In genomic region chrX:94051926-94052325, GRCh38 we compare ENCODE assay signal across 18 cellular contexts.
"Had no signal": no experiment of that assay in that cellular context is flagged by ENCODE, and none has a peak within 500 bp of the region (broad histone marks: within the 10 kb centered on the region; RNA-seq: fewer than 3 reads in every experiment).

No MANE protein-coding gene starts in this region.

- H3K27me3 ChIP-seq: heart left ventricle, spleen, tibial artery had no signal

- H3K27ac ChIP-seq: coronary artery, heart left ventricle, spleen, tibial artery had no signal

- H3K4me3 ChIP-seq: coronary artery, heart left ventricle, mucosa of descending colon, spleen, tibial artery had no signal

- DNase-seq: effector CD4-positive, alpha-beta T cell; heart left ventricle; hypothalamus; mammary epithelial cell; mucosa of descending colon; naive thymus-derived CD8-positive, alpha-beta T cell; posterior cingulate gyrus; spleen; stimulated activated CD4-positive, alpha-beta T cell treated with anti-CD3 and anti-CD28 coated beads, Interleukin-15, amount 100 ng/mL, for 24 hours; stimulated activated CD4-positive, alpha-beta T cell treated with anti-CD3 and anti-CD28 coated beads, Interleukin-1b, Interleukin-23, amount 100 ng/mL, for 48 hours; stimulated activated CD4-positive, alpha-beta T cell treated with anti-CD3 and anti-CD28 coated beads, Interleukin-4, amount 100 ng/mL, for 24 hours; tibial artery had no signal

- H3K27me3 Mint-ChIP-seq: naive thymus-derived CD8-positive, alpha-beta T cell; stimulated activated memory B cell treated with anti-CD40 and anti-IgM and Interleukin-4, amounts not matched to agents 10 μg/mL and 1 μg/mL and 100 μg/mL, for 72 hours; stimulated activated naive CD8-positive, alpha-beta T cell treated with anti-CD3 and anti-CD28 coated beads, Interleukin-15, Interleukin-2, amounts not matched to agents 100 ng/mL and 50 ng/mL, for 24 hours had no signal

- ATAC-seq: esophagus mucosa; heart left ventricle; left lobe of liver; mucosa of descending colon; naive thymus-derived CD8-positive, alpha-beta T cell; sciatic nerve; stimulated activated memory B cell treated with anti-CD40 and anti-IgM and Interleukin-4, amounts not matched to agents 10 μg/mL and 1 μg/mL and 100 μg/mL, for 72 hours had no signal

- H3K27ac Mint-ChIP-seq: naive thymus-derived CD8-positive, alpha-beta T cell; stimulated activated memory B cell treated with anti-CD40 and anti-IgM and Interleukin-4, amounts not matched to agents 10 μg/mL and 1 μg/mL and 100 μg/mL, for 72 hours; stimulated activated naive CD8-positive, alpha-beta T cell treated with anti-CD3 and anti-CD28 coated beads, Interleukin-15, Interleukin-2, amounts not matched to agents 100 ng/mL and 50 ng/mL, for 24 hours had no signal

- H3K36me3 Mint-ChIP-seq: naive thymus-derived CD8-positive, alpha-beta T cell; stimulated activated memory B cell treated with anti-CD40 and anti-IgM and Interleukin-4, amounts not matched to agents 10 μg/mL and 1 μg/mL and 100 μg/mL, for 72 hours had no signal

- H3K4me1 ChIP-seq: heart left ventricle, spleen, tibial artery had no signal

- H3K36me3 ChIP-seq: heart left ventricle, spleen, tibial artery had no signal

- H3K4me1 Mint-ChIP-seq: naive thymus-derived CD8-positive, alpha-beta T cell; stimulated activated memory B cell treated with anti-CD40 and anti-IgM and Interleukin-4, amounts not matched to agents 10 μg/mL and 1 μg/mL and 100 μg/mL, for 72 hours had no signal

- H3K9me3 ChIP-seq: heart left ventricle, mucosa of descending colon, spleen, tibial artery had no signal

- H3K4me3 Mint-ChIP-seq: naive thymus-derived CD8-positive, alpha-beta T cell; stimulated activated memory B cell treated with anti-CD40 and anti-IgM and Interleukin-4, amounts not matched to agents 10 μg/mL and 1 μg/mL and 100 μg/mL, for 72 hours; stimulated activated naive CD8-positive, alpha-beta T cell treated with anti-CD3 and anti-CD28 coated beads, Interleukin-15, Interleukin-2, amounts not matched to agents 100 ng/mL and 50 ng/mL, for 24 hours had no signal

- H3K9me3 Mint-ChIP-seq: naive thymus-derived CD8-positive, alpha-beta T cell; stimulated activated memory B cell treated with anti-CD40 and anti-IgM and Interleukin-4, amounts not matched to agents 10 μg/mL and 1 μg/mL and 100 μg/mL, for 72 hours; stimulated activated naive CD8-positive, alpha-beta T cell treated with anti-CD3 and anti-CD28 coated beads, Interleukin-15, Interleukin-2, amounts not matched to agents 100 ng/mL and 50 ng/mL, for 24 hours had no signal
